24 cellular contexts compared by ENCODE assay signal in the genomic region with DNA sequence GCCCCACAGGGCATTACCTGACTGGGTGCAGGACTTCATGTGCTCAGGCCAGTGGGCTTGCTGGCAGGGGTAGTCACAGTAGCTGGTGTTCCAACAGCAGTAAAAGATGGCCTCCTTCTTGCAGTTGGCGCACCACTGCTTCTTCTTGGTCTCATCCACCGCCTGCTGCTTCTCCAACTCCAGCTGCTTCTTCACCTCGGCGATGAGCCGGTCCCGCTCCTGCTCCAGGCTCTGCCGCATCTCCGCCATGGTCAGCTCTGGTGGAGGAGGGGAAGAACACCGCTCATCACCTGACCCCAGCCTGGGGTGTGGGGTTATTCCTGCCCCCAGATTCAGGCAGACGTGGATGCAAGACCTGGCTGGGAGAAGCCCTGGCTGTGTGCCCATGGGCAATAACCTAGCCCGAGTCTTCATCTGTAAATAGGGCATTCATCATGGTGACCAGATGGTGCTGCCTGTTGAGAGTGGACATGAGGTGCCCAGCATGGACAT.
DNase-seq lines count a peak whose midpoint lies in the region; ATAC-seq, FAIRE-seq and TF ChIP-seq lines count a peak whose summit lies in the region.
"Had no signal": no experiment of that assay in that cellular context is flagged by ENCODE, and none has a peak within 500 bp of the region (broad histone marks: within the 10 kb centered on the region; RNA-seq: fewer than 3 reads in every experiment).

No MANE protein-coding gene starts in this region.

- TF ChIP-seq CTCF in K562 (IDR thresholded peaks at IDR 0.05 in 2 of 3, conservative IDR thresholded peaks at IDR 0.05 in 1 of 3; ENCODE audit: insufficient read depth in 2 of 3, low read depth in 1 of 3, low read length in 3 of 3) (no peak), mesothelial cell of epicardium (IDR thresholded peaks at IDR 0.05; ENCODE audit: unreplicated experiment) (no peak)

- no peak; the same call in none of the 2 replicates for TF ChIP-seq POLR2A in K562 (conservative IDR thresholded peaks at IDR 0.05)

- H3K4me1 Mint-ChIP-seq in activated naive CD8-positive, alpha-beta T cell (ENCODE audit: low read depth) = peaks cover 7% of the 10 kb centered on the region
- peaks cover 1% of the 10 kb centered on the region for H3K4me1 Mint-ChIP-seq in activated naive CD8-positive, alpha-beta T cell treated with anti-CD3 and anti-CD28 coated beads, Interleukin-2, amount 50 U/mL, for 24 hours
- H3K4me1 Mint-ChIP-seq in mesothelial cell of epicardium = no peaks in the 10 kb centered on the region
- H3K4me1 Mint-ChIP-seq: brain had no signal

- no peak overlapping the region for H3K4me3 ChIP-seq in K562
- H3K4me3 ChIP-seq: lower lobe of right lung, SJCRH30, upper lobe of left lung had no signal

- no peak for FAIRE-seq in K562 (lab: Jason Lieb, UNC)
- FAIRE-seq: RCC 7860 had no signal

- H3K9me1 ChIP-seq in K562 (ENCODE audit: control insufficient read depth, insufficient read depth, low read length) = no peaks in the 10 kb centered on the region

- no peaks in the 10 kb centered on the region; a peak in 1 of 5 replicates for H3K27me3 ChIP-seq in K562 (ENCODE audit: control insufficient read depth in 2 of 2, insufficient read depth in 2 of 2, low read length in 2 of 2)
- H3K27me3 ChIP-seq: neutrophil, SJCRH30, upper lobe of left lung had no signal

- peaks cover 10% of the 10 kb centered on the region; the same call in 1 of the 2 replicates for H4K20me1 ChIP-seq in K562 (replicated peaks; ENCODE audit: control insufficient read depth, insufficient read depth, low read length)

- no peak for TF ChIP-seq EP300 in K562 (IDR thresholded peaks at IDR 0.05; ENCODE audit: low read length)

- peak overlapping the region; percentile 81 for H3K27ac Mint-ChIP-seq in activated naive CD8-positive, alpha-beta T cell
- no peak overlapping the region for H3K27ac Mint-ChIP-seq in activated naive CD8-positive, alpha-beta T cell treated with anti-CD3 and anti-CD28 coated beads, Interleukin-2, amount 50 U/mL, for 24 hours
- peak overlapping the region; percentile 4 for H3K27ac Mint-ChIP-seq in mesothelial cell of epicardium
- H3K27ac Mint-ChIP-seq: activated CD4-positive, alpha-beta memory T cell treated with anti-CD3 and anti-CD28 coated beads for 36 hours; activated T-helper 2 cell treated with anti-CD3 and anti-CD28 coated beads, Interferon-gamma antibody, Interleukin-2, Interleukin-4, amounts not matched to agents 10 μg/mL and 5 μg/mL and 100 μg/mL, durations not matched to agents 14 hours and 24 hours and 36 hours had no signal

- no peak for TF ChIP-seq RAD21 in K562 (CRISPR knock-in tag; conservative IDR thresholded peaks at IDR 0.05 in 1 of 2, IDR thresholded peaks at IDR 0.05 in 1 of 2)

- intact Hi-C loops in K562 (cut with micrococcal nuclease) = no loop called here
- intact Hi-C loops in head of caudate nucleus (cut with DNase I) = no loop called here

- peaks cover 0 to 4% of the 10 kb centered on the region in 2 experiments; a peak in 2 of 5 replicates for H3K4me1 ChIP-seq in K562 (replicated peaks in 1 of 2; ENCODE audit: control insufficient read depth in 2 of 2, insufficient read depth in 2 of 2, low read length in 2 of 2)
- H3K4me1 ChIP-seq: lower lobe of right lung, SJCRH30, upper lobe of left lung had no signal

- H3K4me3 Mint-ChIP-seq in activated naive CD8-positive, alpha-beta T cell = no peak overlapping the region
- H3K4me3 Mint-ChIP-seq in activated naive CD8-positive, alpha-beta T cell treated with anti-CD3 and anti-CD28 coated beads, Interleukin-2, amount 50 U/mL, for 24 hours = no peak overlapping the region
- H3K4me3 Mint-ChIP-seq in mesothelial cell of epicardium = no peak overlapping the region
- H3K4me3 Mint-ChIP-seq: activated CD4-positive, alpha-beta memory T cell treated with anti-CD3 and anti-CD28 coated beads for 36 hours; brain had no signal

- in situ Hi-C loops in K562 (cut with MboI) = no loop called here

- H3K36me3 ChIP-seq in K562 (ENCODE audit: control insufficient read depth, insufficient read depth, low read length) = peaks cover 98% of the 10 kb centered on the region

- H3K9ac ChIP-seq in K562 (ENCODE audit: insufficient read depth in 1 of 2, low read depth in 2 of 2, low read length in 2 of 2) = peak overlapping the region in 1 of 2 experiments; percentile 55; a peak in 1 of 4 replicates

- POLR2A ChIA-PET in K562 (lab: Yijun Ruan, JAX) = no interaction called here

- H3K27ac ChIP-seq in K562 (ENCODE audit: extremely low read depth, low read depth, low read length) = no peak overlapping the region
- H3K27ac ChIP-seq: lower lobe of right lung, neutrophil, SJCRH30, upper lobe of left lung had no signal

- 100% methylated on average over 8 of the region's 11 CpGs for WGBS in K562 (ENCODE audit: insufficient coverage, low coverage, missing lambda C conversion rate)

- H3K9me3 ChIP-seq in K562 (replicated peaks; ENCODE audit: control insufficient read depth, insufficient read depth, low read depth, low read length) = no peaks in the 10 kb centered on the region
- H3K9me3 ChIP-seq: lower lobe of right lung, neutrophil, SJCRH30, upper lobe of left lung had no signal

- ATAC-seq in activated naive CD8-positive, alpha-beta T cell treated with anti-CD3 and anti-CD28 coated beads, Interleukin-2, amount 50 U/mL, for 24 hours = no peak
- no peak for ATAC-seq in K562
- ATAC-seq: lower lobe of right lung had no signal

- H3K4me2 ChIP-seq in K562 (ENCODE audit: insufficient read depth, low read length) = no peak overlapping the region

- peaks cover 11% of the 10 kb centered on the region for H3K36me3 Mint-ChIP-seq in activated naive CD8-positive, alpha-beta T cell
- H3K36me3 Mint-ChIP-seq in activated naive CD8-positive, alpha-beta T cell treated with anti-CD3 and anti-CD28 coated beads, Interleukin-2, amount 50 U/mL, for 24 hours (ENCODE audit: low read depth) = peaks cover 50% of the 10 kb centered on the region
- peaks cover 62% of the 10 kb centered on the region for H3K36me3 Mint-ChIP-seq in mesothelial cell of epicardium

- BruUV-seq in K562 (replicated peaks; lab: Mats Ljungman, UMichigan) = no TSS peak

- CTCF ChIA-PET in K562 (lab: Yijun Ruan, JAX; ENCODE audit: low intra/inter-chr PET ratio) = no interaction called here

- peaks cover 55% of the 10 kb centered on the region for H3K79me2 ChIP-seq in K562 (ENCODE audit: control insufficient read depth, insufficient read depth, low read length)

- H3K9me3 Mint-ChIP-seq in activated naive CD8-positive, alpha-beta T cell (ENCODE audit: low read depth) = no peaks in the 10 kb centered on the region
- H3K9me3 Mint-ChIP-seq in activated naive CD8-positive, alpha-beta T cell treated with anti-CD3 and anti-CD28 coated beads, Interleukin-2, amount 50 U/mL, for 24 hours = no peaks in the 10 kb centered on the region
- no peaks in the 10 kb centered on the region for H3K9me3 Mint-ChIP-seq in mesothelial cell of epicardium
- H3K9me3 Mint-ChIP-seq: activated CD4-positive, alpha-beta memory T cell treated with anti-CD3 and anti-CD28 coated beads for 36 hours; activated T-helper 2 cell treated with anti-CD3 and anti-CD28 coated beads, Interferon-gamma antibody, Interleukin-2, Interleukin-4, amounts not matched to agents 10 μg/mL and 5 μg/mL and 100 μg/mL, durations not matched to agents 14 hours and 24 hours and 36 hours; brain had no signal

- H2AFZ ChIP-seq in K562 (ENCODE audit: low read depth, low read length) = no peak overlapping the region

- no peaks in the 10 kb centered on the region for H3K27me3 Mint-ChIP-seq in activated naive CD8-positive, alpha-beta T cell
- H3K27me3 Mint-ChIP-seq in activated naive CD8-positive, alpha-beta T cell treated with anti-CD3 and anti-CD28 coated beads, Interleukin-2, amount 50 U/mL, for 24 hours = no peaks in the 10 kb centered on the region
- no peaks in the 10 kb centered on the region for H3K27me3 Mint-ChIP-seq in mesothelial cell of epicardium (ENCODE audit: low read depth)
- H3K27me3 Mint-ChIP-seq: activated CD4-positive, alpha-beta memory T cell treated with anti-CD3 and anti-CD28 coated beads for 36 hours; brain had no signal

- no peak for DNase-seq in activated naive CD8-positive, alpha-beta T cell treated with anti-CD3 and anti-CD28 coated beads, Interleukin-2, amount 50 U/mL, for 24 hours
- DNase-seq in K562 (ENCODE audit: extremely low read depth in 1 of 4, low spot score in 3 of 4) (no peak), mesothelial cell of epicardium (ENCODE audit: low spot score in 2 of 2, unreplicated experiment in 2 of 2) (no peak), superior temporal gyrus (ENCODE audit: extremely low spot score) (peak; percentile 6), head of caudate nucleus (no peak), NCI-H2081 treated with DMSO at 0.1 percent for 48 hours (lab: John Stamatoyannopoulos, UW) (no peak)
- no peak for DNase-seq in stimulated activated CD4-positive, alpha-beta T cell treated with anti-CD3 and anti-CD28 coated beads, Interleukin-2, amount 100 ng/mL, for 24 hours
- DNase-seq: activated CD4-positive, alpha-beta memory T cell treated with anti-CD3 and anti-CD28 coated beads for 36 hours; activated CD8-positive, alpha-beta memory T cell treated with anti-CD3 and anti-CD28 coated beads, Interleukin-2, amount 50 U/mL, for 4 hours; DMS153; effector CD4-positive, alpha-beta T cell; GOT3; IMR-90; lower lobe of right lung; NCI-H1092; NCI-H187 treated with DMSO at 0.1 percent for 48 hours; NCI-H226; SJCRH30 had no signal

TF ChIP-seq in K562, 482 proteins besides CTCF, POLR2A, EP300 and RAD21 (continues in another document):
- TF ChIP-seq RBFOX2 (IDR thresholded peaks at IDR 0.05; ENCODE audit: low read depth, low read length) (no peak), RBM22 (IDR thresholded peaks at IDR 0.05; ENCODE audit: low read depth, low read length, poor library complexity, severe bottlenecking) (peak; percentile 91), POLR2G (IDR thresholded peaks at IDR 0.05; ENCODE audit: low read depth, low read length) (peak; percentile 69), NR2C1 (IDR thresholded peaks at IDR 0.05) (no peak), NR2C1 (tag; IDR thresholded peaks at IDR 0.05) (no peak), HMGN3 (IDR thresholded peaks at IDR 0.05; ENCODE audit: borderline replicate concordance, extremely low read depth, insufficient read length, low read depth, low read length) (peak; percentile 28), MYC (IDR thresholded peaks at IDR 0.05; ENCODE audit: low read depth, low read length) (no peak), MYC (CRISPR knock-in tag; IDR thresholded peaks at IDR 0.05; ENCODE audit: borderline replicate concordance, low read depth) (no peak)
